In the genomic region with DNA sequence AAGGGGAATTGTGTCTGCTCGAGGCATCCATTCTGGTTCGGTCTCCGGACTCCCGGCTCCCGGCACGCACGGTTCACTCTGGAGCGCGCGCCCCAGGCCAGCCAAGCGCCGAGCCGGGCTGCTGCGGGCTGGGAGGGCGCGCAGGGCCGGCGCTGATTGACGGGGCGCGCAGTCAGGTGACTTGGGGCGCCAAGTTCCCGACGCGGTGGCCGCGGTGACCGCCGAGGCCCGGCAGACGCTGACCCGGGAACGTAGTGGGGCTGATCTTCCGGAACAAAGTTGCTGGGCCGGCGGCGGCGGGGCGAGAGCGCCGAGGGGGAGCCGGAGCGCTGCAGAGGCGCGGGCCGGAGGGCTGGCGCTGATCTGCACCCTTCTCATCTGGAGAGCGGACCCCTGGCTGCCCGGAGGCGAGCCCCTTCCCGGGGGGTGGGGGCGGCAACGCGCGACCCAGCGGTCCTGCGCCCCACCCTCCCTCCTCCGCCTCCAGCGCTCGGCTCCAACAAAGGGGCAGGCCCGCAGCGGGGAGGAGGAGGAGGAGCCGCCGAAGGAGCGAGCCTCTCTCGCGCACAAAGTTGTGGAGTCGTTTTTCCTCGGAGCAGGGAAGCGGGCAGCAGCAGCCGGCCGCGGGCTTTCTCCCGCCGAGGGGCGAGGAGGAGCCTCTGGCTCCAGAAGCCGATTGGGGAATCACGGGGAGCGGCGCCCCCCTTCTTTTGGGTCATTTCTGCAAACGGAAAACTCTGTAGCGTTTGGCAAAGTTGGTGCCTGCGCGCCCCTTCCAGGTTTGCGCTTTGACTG, we compare ENCODE assay signal across 8 cellular contexts. TPM values are rescaled to one million over a fixed set of nuclear protein-coding genes. Genes with fewer than 3 reads are reported as not detected.
DNase-seq lines count a peak whose midpoint lies in the region; ATAC-seq and TF ChIP-seq lines count a peak whose summit lies in the region.

A gene (plus strand): TSS at position 583 of the 795 bp plus-strand sequence. CDS start 6,494 bp downstream, outside the sequence.

- H3K79me2 ChIP-seq in HCT116 (ENCODE audit: insufficient read depth, low read length): no peaks in the 10 kb centered on the region

- intact Hi-C loops in HCT116 (cut with micrococcal nuclease): no loop called here

- DNase-seq in GM12864 (ENCODE audit: low read depth) (no peak), HCT116 (ENCODE audit: low read depth, low spot score) (no peak), MV-4-11 (lab: John Stamatoyannopoulos, UW) (peak; percentile 82), dermis blood vessel endothelial cell (peak; percentile 86), left kidney (ENCODE audit: low read depth, low spot score) (peak; percentile 96), pons (ENCODE audit: low spot score) (no peak)
- peak; percentile 22 to 27 for DNase-seq in activated CD4-positive, alpha-beta T cell treated with anti-CD3 and anti-CD28 coated beads for 4 hours
- peak; percentile 53 to 66 for DNase-seq in stimulated activated CD4-positive, alpha-beta T cell treated with anti-CD3 and anti-CD28 coated beads, Interleukin-2, amount 100 ng/mL, for 24 hours

- H3K27me3 ChIP-seq in HCT116 (ENCODE audit: insufficient read depth, low read length): no peaks in the 10 kb centered on the region

- no peaks in the 10 kb centered on the region for H3K9me3 ChIP-seq in HCT116 (ENCODE audit: control insufficient read depth in 1 of 2, insufficient read depth in 1 of 2, low read depth in 1 of 2, low read length in 2 of 2)

- peak within 1 kb of the TSS; percentile 72 for H3K9ac ChIP-seq in HCT116 (ENCODE audit: low read length)

- no TSS peak for BruUV-seq in HCT116 (replicated peaks; lab: Mats Ljungman, UMichigan)

- no peak for TF ChIP-seq POLR2A in HCT116 (IDR thresholded peaks at IDR 0.05; ENCODE audit: borderline replicate concordance, extremely low read depth, insufficient read depth, insufficient read length)

- H2AFZ ChIP-seq in HCT116 (ENCODE audit: low read depth, low read length, poor library complexity, severe bottlenecking): peak within 1 kb of the TSS; percentile 92

- H4K20me1 ChIP-seq in HCT116 (ENCODE audit: insufficient read depth): no peaks in the 10 kb centered on the region

- H3K27ac ChIP-seq in HCT116 (ENCODE audit: low read depth, low read length): peak within 1 kb of the TSS; percentile 65

- CTCF ChIA-PET in HCT116 (lab: Charles Lee): no interaction called here

- POLR2A ChIA-PET in HCT116 (lab: Charles Lee): no interaction called here

- TF ChIP-seq CTCF in GM12864 (IDR thresholded peaks at IDR 0.05; ENCODE audit: low read depth, low read length, missing control alignments) (no peak), HCT116 (IDR thresholded peaks at IDR 0.05 in 2 of 3, conservative IDR thresholded peaks at IDR 0.05 in 1 of 3; ENCODE audit: borderline replicate concordance in 1 of 3, insufficient read depth in 1 of 3, low read depth in 2 of 3, low read length in 2 of 3) (no peak)

- ATAC-seq in HCT116: peak; percentile 76

- peaks cover 14 to 16% of the 10 kb centered on the region in 2 experiments for H3K4me1 ChIP-seq in HCT116 (ENCODE audit: control insufficient read depth in 1 of 2, insufficient read depth in 2 of 2, low read length in 2 of 2)

- no peaks in the 10 kb centered on the region for H3K9me2 ChIP-seq in HCT116 (ENCODE audit: insufficient read depth)

- H3K4me2 ChIP-seq in HCT116 (ENCODE audit: low read length): peak within 1 kb of the TSS; percentile 99

- TF ChIP-seq RAD21 in HCT116 (IDR thresholded peaks at IDR 0.05; ENCODE audit: low read depth): no peak; the same call in 1 of the 2 replicates

- RAD21 ChIA-PET in HCT116 (lab: Charles Lee; ENCODE audit: low non-redundant PET in 1 of 2, low total read pairs in 2 of 2, uncharacterized antibody in 2 of 2, unreplicated experiment in 2 of 2): no interaction called here

- H3K4me3 ChIP-seq in GM12864 (ENCODE audit: low read depth, low read length): peak within 1 kb of the TSS; percentile 70
- H3K4me3 ChIP-seq in HCT116 (replicated peaks in 1 of 2; ENCODE audit: low read depth in 1 of 2, low read length in 2 of 2): peak within 1 kb of the TSS; percentile 79 to 89

- no peaks in the 10 kb centered on the region for H3K36me3 ChIP-seq in HCT116 (ENCODE audit: control insufficient read depth in 1 of 2, insufficient read depth in 2 of 2, low read length in 2 of 2)

TF ChIP-seq in HCT116, 20 proteins besides CTCF, POLR2A, EP300 and RAD21:
- TF ChIP-seq FOSL1 (IDR thresholded peaks at IDR 0.05; ENCODE audit: low read depth): no peak
- no peak for TF ChIP-seq ELF1 (IDR thresholded peaks at IDR 0.05; ENCODE audit: borderline replicate concordance, low read depth)
- TF ChIP-seq, protein P1, sequence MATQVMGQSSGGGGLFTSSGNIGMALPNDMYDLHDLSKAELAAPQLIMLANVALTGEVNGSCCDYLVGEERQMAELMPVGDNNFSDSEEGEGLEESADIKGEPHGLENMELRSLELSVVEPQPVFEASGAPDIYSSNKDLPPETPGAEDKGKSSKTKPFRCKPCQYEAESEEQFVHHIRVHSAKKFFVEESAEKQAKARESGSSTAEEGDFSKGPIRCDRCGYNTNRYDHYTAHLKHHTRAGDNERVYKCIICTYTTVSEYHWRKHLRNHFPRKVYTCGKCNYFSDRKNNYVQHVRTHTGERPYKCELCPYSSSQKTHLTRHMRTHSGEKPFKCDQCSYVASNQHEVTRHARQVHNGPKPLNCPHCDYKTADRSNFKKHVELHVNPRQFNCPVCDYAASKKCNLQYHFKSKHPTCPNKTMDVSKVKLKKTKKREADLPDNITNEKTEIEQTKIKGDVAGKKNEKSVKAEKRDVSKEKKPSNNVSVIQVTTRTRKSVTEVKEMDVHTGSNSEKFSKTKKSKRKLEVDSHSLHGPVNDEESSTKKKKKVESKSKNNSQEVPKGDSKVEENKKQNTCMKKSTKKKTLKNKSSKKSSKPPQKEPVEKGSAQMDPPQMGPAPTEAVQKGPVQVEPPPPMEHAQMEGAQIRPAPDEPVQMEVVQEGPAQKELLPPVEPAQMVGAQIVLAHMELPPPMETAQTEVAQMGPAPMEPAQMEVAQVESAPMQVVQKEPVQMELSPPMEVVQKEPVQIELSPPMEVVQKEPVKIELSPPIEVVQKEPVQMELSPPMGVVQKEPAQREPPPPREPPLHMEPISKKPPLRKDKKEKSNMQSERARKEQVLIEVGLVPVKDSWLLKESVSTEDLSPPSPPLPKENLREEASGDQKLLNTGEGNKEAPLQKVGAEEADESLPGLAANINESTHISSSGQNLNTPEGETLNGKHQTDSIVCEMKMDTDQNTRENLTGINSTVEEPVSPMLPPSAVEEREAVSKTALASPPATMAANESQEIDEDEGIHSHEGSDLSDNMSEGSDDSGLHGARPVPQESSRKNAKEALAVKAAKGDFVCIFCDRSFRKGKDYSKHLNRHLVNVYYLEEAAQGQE (IDR thresholded peaks at IDR 0.05; ENCODE audit: low read depth): no peak
- TF ChIP-seq YY1 (IDR thresholded peaks at IDR 0.05; ENCODE audit: extremely low read depth, insufficient replicate concordance, low read depth, low read length): peak; percentile 28
- TF ChIP-seq CBX3 (IDR thresholded peaks at IDR 0.05; ENCODE audit: low read depth): no peak; the same call in 1 of the 2 replicates
- no peak for TF ChIP-seq CEBPB (IDR thresholded peaks at IDR 0.05; ENCODE audit: low read depth)
- TF ChIP-seq EGR1 (IDR thresholded peaks at IDR 0.05; ENCODE audit: low read depth): peak; percentile 55; the same call in 1 of the 2 replicates
- TF ChIP-seq ZNF274 (IDR thresholded peaks at IDR 0.05; ENCODE audit: low read depth, low read length): no peak
- no peak for TF ChIP-seq SP1 (IDR thresholded peaks at IDR 0.05; ENCODE audit: low read depth)
- TF ChIP-seq EZH2phosphoT487 (IDR thresholded peaks at IDR 0.05; ENCODE audit: borderline replicate concordance): no peak
- no peak; the same call in 1 of the 2 replicates for TF ChIP-seq SRF (IDR thresholded peaks at IDR 0.05; ENCODE audit: low read depth)
- TF ChIP-seq, protein P2, sequence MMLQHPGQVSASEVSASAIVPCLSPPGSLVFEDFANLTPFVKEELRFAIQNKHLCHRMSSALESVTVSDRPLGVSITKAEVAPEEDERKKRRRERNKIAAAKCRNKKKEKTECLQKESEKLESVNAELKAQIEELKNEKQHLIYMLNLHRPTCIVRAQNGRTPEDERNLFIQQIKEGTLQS (IDR thresholded peaks at IDR 0.05): no peak
- TF ChIP-seq POLR2AphosphoS5 (IDR thresholded peaks at IDR 0.05; ENCODE audit: low read depth, low read length): peak; percentile 46
- TF ChIP-seq ZFX (IDR thresholded peaks at IDR 0.05): peak; percentile 47
- TF ChIP-seq, protein P3, sequence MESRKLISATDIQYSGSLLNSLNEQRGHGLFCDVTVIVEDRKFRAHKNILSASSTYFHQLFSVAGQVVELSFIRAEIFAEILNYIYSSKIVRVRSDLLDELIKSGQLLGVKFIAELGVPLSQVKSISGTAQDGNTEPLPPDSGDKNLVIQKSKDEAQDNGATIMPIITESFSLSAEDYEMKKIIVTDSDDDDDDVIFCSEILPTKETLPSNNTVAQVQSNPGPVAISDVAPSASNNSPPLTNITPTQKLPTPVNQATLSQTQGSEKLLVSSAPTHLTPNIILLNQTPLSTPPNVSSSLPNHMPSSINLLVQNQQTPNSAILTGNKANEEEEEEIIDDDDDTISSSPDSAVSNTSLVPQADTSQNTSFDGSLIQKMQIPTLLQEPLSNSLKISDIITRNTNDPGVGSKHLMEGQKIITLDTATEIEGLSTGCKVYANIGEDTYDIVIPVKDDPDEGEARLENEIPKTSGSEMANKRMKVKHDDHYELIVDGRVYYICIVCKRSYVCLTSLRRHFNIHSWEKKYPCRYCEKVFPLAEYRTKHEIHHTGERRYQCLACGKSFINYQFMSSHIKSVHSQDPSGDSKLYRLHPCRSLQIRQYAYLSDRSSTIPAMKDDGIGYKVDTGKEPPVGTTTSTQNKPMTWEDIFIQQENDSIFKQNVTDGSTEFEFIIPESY (IDR thresholded peaks at IDR 0.05; ENCODE audit: extremely low read depth, insufficient replicate concordance, low read length): no peak
- TF ChIP-seq EZH2 (IDR thresholded peaks at IDR 0.05): no peak
- TF ChIP-seq JUND (IDR thresholded peaks at IDR 0.05): no peak
- peak; percentile 56 for TF ChIP-seq SIN3A (IDR thresholded peaks at IDR 0.05; ENCODE audit: low read depth)
- TF ChIP-seq TCF7L2 (IDR thresholded peaks at IDR 0.05; ENCODE audit: borderline replicate concordance, extremely low read depth, insufficient read depth, insufficient read length): peak; percentile 55
- TF ChIP-seq, protein P4, sequence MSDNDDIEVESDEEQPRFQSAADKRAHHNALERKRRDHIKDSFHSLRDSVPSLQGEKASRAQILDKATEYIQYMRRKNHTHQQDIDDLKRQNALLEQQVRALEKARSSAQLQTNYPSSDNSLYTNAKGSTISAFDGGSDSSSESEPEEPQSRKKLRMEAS (IDR thresholded peaks at IDR 0.05): peak; percentile 74
TF ChIP-seq in HCT116: peak in this region for 7.

RNA-seq across cellular contexts. Expression of the gene that starts here (rescaled TPM):
- total RNA-seq in HCT116 (2021; ENCODE audit: unreplicated experiment) (28.4 TPM), dermis blood vessel endothelial cell (719 and 803 TPM in 2 replicates)
- polyA plus RNA-seq in HCT116 (2012): 7.7 and 11.4 TPM in 2 replicates

Comparison
In these comparisons a context has a peak if more than half of its experiments do, and no peak if none do; other contexts are left out.
1. RNA of the gene that starts here (total RNA-seq): 719 to 803 TPM in dermis blood vessel endothelial cell; 28.4 TPM in HCT116 (single experiment); every median in the first group is over 10 times any median in the second.
2. DNase-seq: peak in MV-4-11 (single experiment), activated CD4-positive, alpha-beta T cell treated with anti-CD3 and anti-CD28 coated beads for 4 hours (2 of 2), dermis blood vessel endothelial cell (single experiment), left kidney (single experiment) and stimulated activated CD4-positive, alpha-beta T cell treated with anti-CD3 and anti-CD28 coated beads, Interleukin-2, amount 100 ng/mL, for 24 hours (2 of 2); none in GM12864 (single experiment), HCT116 (single experiment) and pons (single experiment).